ENCODE assay signal across 8 cellular contexts in genomic region chr2:109792659-109793058, GRCh38. TPM values are rescaled to one million over a fixed set of nuclear protein-coding genes. Genes with fewer than 3 reads are reported as not detected.
DNase-seq lines count a peak whose midpoint lies in the region; ATAC-seq lines count a peak whose summit lies in the region.
"Not testable (repeated sequence)": the region's sequence is repeated elsewhere in the genome, so short reads cannot be mapped to it uniquely, and the experiment has no call there.

No MANE protein-coding gene starts in this region.

- not testable (repeated sequence) for H3K27ac Mint-ChIP-seq in activated CD4-positive, alpha-beta T cell treated with anti-CD3 and anti-CD28 coated beads for 36 hours

- not testable (repeated sequence) for H3K27me3 Mint-ChIP-seq in activated CD4-positive, alpha-beta T cell treated with anti-CD3 and anti-CD28 coated beads for 36 hours

- not testable (repeated sequence) for H3K9me3 Mint-ChIP-seq in activated CD4-positive, alpha-beta T cell treated with anti-CD3 and anti-CD28 coated beads for 36 hours (ENCODE audit: low read depth)

- CTCF ChIA-PET in activated CD4-positive, alpha-beta T cell treated with anti-CD3 and anti-CD28 coated beads for 36 hours (lab: Charles Lee) = not testable (repeated sequence)

- intact Hi-C loops in activated CD4-positive, alpha-beta T cell treated with anti-CD3 and anti-CD28 coated beads for 36 hours (cut with DNase I, micrococcal nuclease); left ventricle myocardium superior (cut with micrococcal nuclease); sciatic nerve (cut with DNase I): not testable (repeated sequence)

- DNase-seq in activated CD4-positive, alpha-beta T cell treated with anti-CD3 and anti-CD28 coated beads for 36 hours; left ventricle myocardium superior; sciatic nerve (ENCODE audit: low spot score): not testable (repeated sequence)

- POLR2A ChIA-PET in activated CD4-positive, alpha-beta T cell treated with anti-CD3 and anti-CD28 coated beads for 36 hours (lab: Charles Lee) = not testable (repeated sequence)

- peak; percentile 76 for ATAC-seq in GM18502 (IDR thresholded peaks at IDR 0.05; ENCODE audit: poor library complexity, unreplicated experiment)
- ATAC-seq in GM19043 (IDR thresholded peaks at IDR 0.05; ENCODE audit: low read depth, unreplicated experiment) = peak; percentile 54
- ATAC-seq in GM21515 (IDR thresholded peaks at IDR 0.05; ENCODE audit: unreplicated experiment) = peak; percentile 61
- peak; percentile 65 for ATAC-seq in HG02759 (IDR thresholded peaks at IDR 0.05; ENCODE audit: unreplicated experiment)
- peak; percentile 69 for ATAC-seq in HG03354 (IDR thresholded peaks at IDR 0.05; ENCODE audit: poor library complexity, severe bottlenecking, unreplicated experiment)
- peak; percentile 30 for ATAC-seq in activated CD4-positive, alpha-beta T cell treated with anti-CD3 and anti-CD28 coated beads for 36 hours
- ATAC-seq in left ventricle myocardium superior = peak; percentile 61
- ATAC-seq in sciatic nerve = peak; percentile 43

- H3K4me3 Mint-ChIP-seq in activated CD4-positive, alpha-beta T cell treated with anti-CD3 and anti-CD28 coated beads for 36 hours = not testable (repeated sequence)

- H3K36me3 Mint-ChIP-seq in activated CD4-positive, alpha-beta T cell treated with anti-CD3 and anti-CD28 coated beads for 36 hours (ENCODE audit: low read depth) = not testable (repeated sequence)

- H3K4me1 Mint-ChIP-seq in activated CD4-positive, alpha-beta T cell treated with anti-CD3 and anti-CD28 coated beads for 36 hours = not testable (repeated sequence)

RNA-seq across cellular contexts. Expression of gene RGPD5, which starts 1.4 kb away (rescaled TPM):
- total RNA-seq in activated CD4-positive, alpha-beta T cell treated with anti-CD3 and anti-CD28 coated beads for 36 hours = 10 to 100 TPM; 25.4 to 27.0 TPM
- 21.0 TPM for total RNA-seq in left ventricle myocardium superior
- total RNA-seq in sciatic nerve = 134 TPM
